ENCODE assay signal across 12 cellular contexts in the genomic region with DNA sequence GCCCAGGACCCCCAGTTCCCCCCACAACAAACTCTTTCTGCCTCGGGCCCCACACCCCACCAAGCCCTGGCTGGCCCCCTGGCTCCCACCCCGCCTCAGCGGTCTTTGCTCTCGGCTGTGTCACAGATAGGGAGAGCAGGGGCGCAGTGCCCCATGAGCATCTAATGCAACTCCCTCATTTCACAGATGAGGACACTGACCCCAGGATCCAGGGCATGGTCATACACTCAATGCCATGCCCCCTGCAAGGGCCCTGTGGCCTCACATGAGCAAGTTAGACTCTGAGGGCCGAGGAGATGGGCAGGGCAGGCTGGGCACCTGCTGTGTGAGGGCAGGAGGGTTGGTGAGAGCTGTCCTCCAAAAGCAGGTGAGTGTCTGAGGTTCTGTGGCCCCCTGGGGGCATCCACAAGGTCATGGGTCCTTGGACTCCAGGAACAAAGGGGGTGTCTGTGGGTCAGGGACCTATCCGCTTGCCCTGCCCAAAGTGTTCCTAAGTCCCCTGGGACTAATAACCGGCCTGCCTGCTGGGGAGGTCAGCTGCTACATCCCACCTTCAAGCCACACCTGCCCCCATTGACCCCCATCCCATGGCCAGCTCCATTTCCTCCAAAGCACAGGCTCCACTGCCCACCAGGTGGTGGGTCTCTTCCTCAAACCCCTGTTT. TPM values are rescaled to one million over a fixed set of nuclear protein-coding genes. Genes with fewer than 3 reads are reported as not detected.
DNase-seq lines count a peak whose midpoint lies in the region; ATAC-seq and TF ChIP-seq lines count a peak whose summit lies in the region.
"Had no signal": no experiment of that assay in that cellular context is flagged by ENCODE, and none has a peak within 500 bp of the region (broad histone marks: within the 10 kb centered on the region; RNA-seq: fewer than 3 reads in every experiment).

No MANE protein-coding gene starts in this region.

- peaks cover 24% of the 10 kb centered on the region for H3K36me3 ChIP-seq in IMR-90 (ENCODE audit: control insufficient read depth, insufficient read depth, low read length)

- no peak for TF ChIP-seq CTCF in CD4-positive, alpha-beta T cell (IDR thresholded peaks at IDR 0.05)
- no peak for TF ChIP-seq CTCF in IMR-90 (conservative IDR thresholded peaks at IDR 0.05; ENCODE audit: low read depth, low read length)

- H3K4me2 ChIP-seq in IMR-90 (ENCODE audit: low read depth, low read length), result no peak overlapping the region

- H3K9me3 ChIP-seq in CD4-positive, alpha-beta T cell (ENCODE audit: control insufficient read depth, low read length), result no peaks in the 10 kb centered on the region
- H3K9me3 ChIP-seq in IMR-90 (ENCODE audit: control insufficient read depth, insufficient read depth, low read length), result no peaks in the 10 kb centered on the region
- H3K9me3 ChIP-seq: suprapubic skin had no signal

- CTCF ChIA-PET in CD4-positive, alpha-beta T cell (lab: Charles Lee), result no interaction called here
- CTCF ChIA-PET in IMR-90 (lab: Yijun Ruan, JAX), result no interaction called here

- no peak overlapping the region for H2BK15ac ChIP-seq in IMR-90 (ENCODE audit: low read depth, low read length)

- H4K5ac ChIP-seq in IMR-90 (ENCODE audit: low read depth, low read length), result no peak overlapping the region

- H2BK20ac ChIP-seq in IMR-90 (ENCODE audit: low read depth, low read length), result no peak overlapping the region

- H2BK5ac ChIP-seq in IMR-90 (ENCODE audit: low read depth, low read length, poor library complexity, severe bottlenecking), result no peak overlapping the region

- H2AK5ac ChIP-seq in IMR-90 (ENCODE audit: low read depth, low read length), result no peak overlapping the region; the same call in 1 of the 2 replicates

- ATAC-seq in CD4-positive, alpha-beta T cell (ENCODE audit: poor library complexity), result no peak
- no peak for ATAC-seq in IMR-90 (ENCODE audit: low read depth)
- ATAC-seq in activated naive CD4-positive, alpha-beta T cell treated with anti-CD3 and anti-CD28 coated beads, Interleukin-2, amount 50 U/mL, for 72 hours, result no peak
- no peak for ATAC-seq in natural killer cell treated with Interleukin-12 subunit alpha and Interleukin-12 subunit beta and Interleukin-15 and Interleukin-18, amount 100 ng/mL, for 72 hours
- ATAC-seq: esophagus mucosa had no signal

- no peak overlapping the region for H3K56ac ChIP-seq in IMR-90 (ENCODE audit: extremely low read depth, insufficient read depth, low read length)

- H2AFZ ChIP-seq in IMR-90 (replicated peaks; ENCODE audit: low read length, poor library complexity), result no peak overlapping the region

- H3K18ac ChIP-seq in IMR-90 (ENCODE audit: low read depth, low read length), result no peak overlapping the region

- dilution Hi-C loops in IMR-90 (cut with HindIII; ENCODE audit: low sequenced_read_pairs, unreplicated experiment), result no loop called here

- H3K4me3 Mint-ChIP-seq in CD4-positive, alpha-beta T cell, result peak overlapping the region; percentile 82
- H3K4me3 Mint-ChIP-seq in natural killer cell treated with Interleukin-12 subunit alpha and Interleukin-12 subunit beta and Interleukin-15 and Interleukin-18, amount 100 ng/mL, for 72 hours, result peak overlapping the region; percentile 68

- H3K9ac ChIP-seq in IMR-90 (ENCODE audit: low read depth, low read length), result no peak overlapping the region

- no peak overlapping the region for H4K8ac ChIP-seq in IMR-90 (ENCODE audit: low read depth in 2 of 2, low read length in 2 of 2)

- WGBS in IMR-90 (ENCODE audit: extremely low coverage in 2 of 2, insufficient read length in 1 of 2), 2 experiments, result 100% methylated on average over 1 of the region's 8 CpGs; no CpG with 5 or more reads in 1 of the 2 experiments

- H2AK9ac ChIP-seq in IMR-90 (replicated peaks; ENCODE audit: low read depth, low read length, poor library complexity), result peak overlapping the region; percentile 83

- no peak overlapping the region for H3K23ac ChIP-seq in IMR-90 (ENCODE audit: low read depth, low read length)

- H3K4me1 Mint-ChIP-seq in CD4-positive, alpha-beta T cell (ENCODE audit: low read depth), result peaks cover 29% of the 10 kb centered on the region
- H3K4me1 Mint-ChIP-seq in natural killer cell treated with Interleukin-12 subunit alpha and Interleukin-12 subunit beta and Interleukin-15 and Interleukin-18, amount 100 ng/mL, for 72 hours (ENCODE audit: low read depth in 2 of 2), result peaks cover 18 to 30% of the 10 kb centered on the region in 2 donors

- intact Hi-C loops in CD4-positive, alpha-beta T cell (cut with DNase I, micrococcal nuclease), result loop anchor here in 1 of 2 experiments (5.0 kb wide), 1 partner anchor 116 kb away; a partner anchor contains a TSS
- intact Hi-C loops in IMR-90 (cut with micrococcal nuclease), result no loop called here

- POLR2A ChIA-PET in CD4-positive, alpha-beta T cell (lab: Charles Lee), result interaction anchor here (3.2 kb wide), 1 partner anchor 17 kb away, joined by 11 read pairs; no protein-coding TSS in a partner anchor
- POLR2A ChIA-PET in IMR-90 (lab: Charles Lee; ENCODE audit: unreplicated experiment), result no interaction called here

- H3K27ac ChIP-seq in CD4-positive, alpha-beta T cell (ENCODE audit: low read depth, low read length), result no peak overlapping the region
- no peak overlapping the region for H3K27ac ChIP-seq in IMR-90 (ENCODE audit: insufficient read depth, low read length)

- H3K4me3 ChIP-seq in IMR-90 (ENCODE audit: insufficient read depth, low read depth, low read length), result no peak overlapping the region
- H3K4me3 ChIP-seq: suprapubic skin had no signal

- TF ChIP-seq POLR2A in IMR-90 (IDR thresholded peaks at IDR 0.05; ENCODE audit: low read depth, low read length), result 0 out of 2 replicates have a peak, but pooled peaks have one; percentile 6

- no peak for DNase-seq in CD4-positive, alpha-beta T cell
- no peak for DNase-seq in IMR-90
- DNase-seq in activated naive CD4-positive, alpha-beta T cell treated with anti-CD3 and anti-CD28 coated beads, Interleukin-2, amount 50 U/mL, for 72 hours (ENCODE audit: low spot score in 2 of 2), result no peak
- DNase-seq in natural killer cell treated with Interleukin-12 subunit alpha and Interleukin-12 subunit beta and Interleukin-15 and Interleukin-18, amount 100 ng/mL, for 72 hours (ENCODE audit: low spot score), result no peak
- no peak for DNase-seq in HCEC 1CT
- DNase-seq in NCI-H2029 treated with DMSO at 0.1 percent for 48 hours (lab: John Stamatoyannopoulos, UW), result no peak
- DNase-seq in NCI-H2227 treated with DMSO at 0.1 percent for 48 hours (lab: John Stamatoyannopoulos, UW), result no peak
- DNase-seq in NCI-H1694 (lab: John Stamatoyannopoulos, UW), result no peak
- DNase-seq: DMS 273 treated with DMSO at 0.1 percent for 48 hours, NCI-H187 had no signal

- no peak overlapping the region for H3K14ac ChIP-seq in IMR-90 (replicated peaks; ENCODE audit: low read depth, low read length)

- H3K27me3 Mint-ChIP-seq in CD4-positive, alpha-beta T cell, result no peaks in the 10 kb centered on the region
- H3K27me3 Mint-ChIP-seq in natural killer cell treated with Interleukin-12 subunit alpha and Interleukin-12 subunit beta and Interleukin-15 and Interleukin-18, amount 100 ng/mL, for 72 hours, result no peaks in the 10 kb centered on the region

- no peak overlapping the region for H2BK120ac ChIP-seq in IMR-90 (ENCODE audit: low read depth, low read length)

- peaks cover 24% of the 10 kb centered on the region for H4K20me1 ChIP-seq in IMR-90 (ENCODE audit: insufficient read depth, low read length)

- TF ChIP-seq RAD21 in IMR-90 (IDR thresholded peaks at IDR 0.05; ENCODE audit: low read length), result no peak

- peaks cover 17 to 31% of the 10 kb centered on the region in 2 experiments for H3K79me1 ChIP-seq in IMR-90 (ENCODE audit: low read depth in 1 of 2, low read length in 2 of 2)

- peaks cover 42% of the 10 kb centered on the region for H3K36me3 Mint-ChIP-seq in CD4-positive, alpha-beta T cell (ENCODE audit: low read depth)
- H3K36me3 Mint-ChIP-seq in activated naive CD4-positive, alpha-beta T cell treated with anti-CD3 and anti-CD28 coated beads, Interleukin-2, amount 50 U/mL, for 72 hours, result peaks cover 22 to 33% of the 10 kb centered on the region in 2 donors
- peaks cover 7% of the 10 kb centered on the region for H3K36me3 Mint-ChIP-seq in natural killer cell treated with Interleukin-12 subunit alpha and Interleukin-12 subunit beta and Interleukin-15 and Interleukin-18, amount 100 ng/mL, for 72 hours

- H3K9me3 Mint-ChIP-seq in CD4-positive, alpha-beta T cell, result no peaks in the 10 kb centered on the region
- H3K9me3 Mint-ChIP-seq in activated naive CD4-positive, alpha-beta T cell treated with anti-CD3 and anti-CD28 coated beads, Interleukin-2, amount 50 U/mL, for 72 hours, result peaks cover 0 to 4% of the 10 kb centered on the region in 2 donors
- peaks cover 5% of the 10 kb centered on the region for H3K9me3 Mint-ChIP-seq in natural killer cell treated with Interleukin-12 subunit alpha and Interleukin-12 subunit beta and Interleukin-15 and Interleukin-18, amount 100 ng/mL, for 72 hours

- in situ Hi-C loops in IMR-90 (cut with MboI; ENCODE audit: low sequenced_read_pairs), result no loop called here

- peaks cover 12% of the 10 kb centered on the region for H3K4me1 ChIP-seq in IMR-90 (ENCODE audit: control insufficient read depth, insufficient read depth, low read length)

- peaks cover 21% of the 10 kb centered on the region for H3K9me1 ChIP-seq in IMR-90 (ENCODE audit: insufficient read depth, low read length)

- peak overlapping the region; percentile 97 for H3K27ac Mint-ChIP-seq in CD4-positive, alpha-beta T cell
- H3K27ac Mint-ChIP-seq in activated naive CD4-positive, alpha-beta T cell treated with anti-CD3 and anti-CD28 coated beads, Interleukin-2, amount 50 U/mL, for 72 hours, result peak overlapping the region; percentile 73 to 96
- peak overlapping the region; percentile 46 to 65 for H3K27ac Mint-ChIP-seq in natural killer cell treated with Interleukin-12 subunit alpha and Interleukin-12 subunit beta and Interleukin-15 and Interleukin-18, amount 100 ng/mL, for 72 hours

- H3K4ac ChIP-seq in IMR-90 (ENCODE audit: low read depth, low read length), result no peak overlapping the region

- no peak overlapping the region for H4K91ac ChIP-seq in IMR-90 (ENCODE audit: insufficient read depth, low read depth, low read length)

- no TSS peak for BruUV-seq in IMR-90 (replicated peaks; lab: Mats Ljungman, UMichigan)

- no peaks in the 10 kb centered on the region for H3K27me3 ChIP-seq in CD4-positive, alpha-beta T cell (ENCODE audit: control insufficient read depth, insufficient read depth, low read length)
- no peaks in the 10 kb centered on the region for H3K27me3 ChIP-seq in IMR-90 (ENCODE audit: control insufficient read depth, insufficient read depth, low read length)
- H3K27me3 ChIP-seq: suprapubic skin had no signal

RNA-seq across cellular contexts. Expression of a gene that starts 2.5 kb away (rescaled TPM):
- total RNA-seq in CD4-positive, alpha-beta T cell, result 100 to 1,000 TPM; 213 to 226 TPM
- total RNA-seq in IMR-90 (2012; rRNA removed), result 123 and 125 TPM in 2 replicates
- 530 and 798 TPM in 2 replicates for polyA plus RNA-seq in IMR-90 (2012; rRNA removed)
- 412 and 1,658 TPM in 2 replicates for polyA plus RNA-seq in IMR-90 (2012; cell fraction: cytosol; rRNA removed)
- 299 and 621 TPM in 2 replicates for polyA plus RNA-seq in IMR-90 (2012; cell fraction: nucleus; rRNA removed; ENCODE audit: low replicate concordance)
- 1,000 to 10,000 TPM in 1 of 2 donors, 100 to 1,000 TPM in 1; 919 to 1,364 TPM for total RNA-seq in activated naive CD4-positive, alpha-beta T cell treated with anti-CD3 and anti-CD28 coated beads, Interleukin-2, amount 50 U/mL, for 72 hours
- 100 to 1,000 TPM; 495 to 579 TPM for total RNA-seq in natural killer cell treated with Interleukin-12 subunit alpha and Interleukin-12 subunit beta and Interleukin-15 and Interleukin-18, amount 100 ng/mL, for 72 hours

RNA-seq across cellular contexts. Expression of a gene that starts 39.0 kb away (rescaled TPM):
- 10 to 100 TPM in 1 of 2 experiments, 1 to 10 TPM in 1; 9.9 to 11.5 TPM for total RNA-seq in CD4-positive, alpha-beta T cell
- total RNA-seq in IMR-90 (2012; rRNA removed), result 2.8 and 3.2 TPM in 2 replicates
- 6.6 and 8.7 TPM in 2 replicates for polyA plus RNA-seq in IMR-90 (2012; rRNA removed)
- polyA plus RNA-seq in IMR-90 (2012; cell fraction: cytosol; rRNA removed), result 7.6 and 10.2 TPM in 2 replicates
- polyA plus RNA-seq in IMR-90 (2012; cell fraction: nucleus; rRNA removed; ENCODE audit: low replicate concordance), result 38.2 and 42.7 TPM in 2 replicates
- 1 to 10 TPM; 6.3 to 8.1 TPM for total RNA-seq in activated naive CD4-positive, alpha-beta T cell treated with anti-CD3 and anti-CD28 coated beads, Interleukin-2, amount 50 U/mL, for 72 hours
- 10 to 100 TPM in 1 of 2 donors, 1 to 10 TPM in 1; 6.8 to 12.5 TPM for total RNA-seq in natural killer cell treated with Interleukin-12 subunit alpha and Interleukin-12 subunit beta and Interleukin-15 and Interleukin-18, amount 100 ng/mL, for 72 hours

RNA-seq across cellular contexts. Expression of a gene that starts 57.8 kb away (rescaled TPM):
- total RNA-seq in CD4-positive, alpha-beta T cell, result under 1 TPM; 0.66 to 0.98 TPM
- under 0.01 and 0.18 TPM in 2 replicates for total RNA-seq in IMR-90 (2012; rRNA removed)
- 0.50 and 0.62 TPM in 2 replicates for polyA plus RNA-seq in IMR-90 (2012; rRNA removed)
- 0.41 and 0.49 TPM in 2 replicates for polyA plus RNA-seq in IMR-90 (2012; cell fraction: cytosol; rRNA removed)
- 0.96 and 2.2 TPM in 2 replicates for polyA plus RNA-seq in IMR-90 (2012; cell fraction: nucleus; rRNA removed; ENCODE audit: low replicate concordance)
- 1 to 10 TPM; 5.1 to 7.3 TPM for total RNA-seq in activated naive CD4-positive, alpha-beta T cell treated with anti-CD3 and anti-CD28 coated beads, Interleukin-2, amount 50 U/mL, for 72 hours
- 10 to 100 TPM in 1 of 2 donors, 1 to 10 TPM in 1; 4.7 to 14.3 TPM for total RNA-seq in natural killer cell treated with Interleukin-12 subunit alpha and Interleukin-12 subunit beta and Interleukin-15 and Interleukin-18, amount 100 ng/mL, for 72 hours
